3 cellular contexts compared by ENCODE assay signal in genomic region chr9:72489986-72490385, GRCh38.
"Had no signal": no experiment of that assay in that cellular context is flagged by ENCODE, and none has a peak within 500 bp of the region (broad histone marks: within the 10 kb centered on the region; RNA-seq: fewer than 3 reads in every experiment).

No MANE protein-coding gene starts in this region.

- DNase-seq: GDM1, GF-D8 had no signal

- ATAC-seq: GM12878 had no signal
